ENCODE assay signal across 2 cellular contexts in genomic region chr17:44329516-44329915, GRCh38. TPM values are rescaled to one million over a fixed set of nuclear protein-coding genes. Genes with fewer than 3 reads are reported as not detected.
"Had no signal": no experiment of that assay in that cellular context is flagged by ENCODE, and none has a peak within 500 bp of the region (broad histone marks: within the 10 kb centered on the region; RNA-seq: fewer than 3 reads in every experiment).

No MANE protein-coding gene starts in this region.

RNA-seq across cellular contexts. Expression of gene RUNDC3A, which starts 21.1 kb away (rescaled TPM):
- total RNA-seq: H4 had no signal

RNA-seq across cellular contexts. Expression of gene ITGA2B, which starts 59.9 kb away (rescaled TPM):
- total RNA-seq: GM23248 had no signal
- polyA plus RNA-seq: GM23248 had no signal
